In genomic region chr2:118185210-118186109, GRCh38 we compare ENCODE assay signal across 8 cellular contexts.
DNase-seq lines count a peak whose midpoint lies in the region; ATAC-seq and TF ChIP-seq lines count a peak whose summit lies in the region.

No MANE protein-coding gene starts in this region.

- H3K4me2 ChIP-seq in mesendoderm (ENCODE audit: low read length): peak overlapping the region; percentile 80

- CTCF ChIA-PET in activated CD8-positive, alpha-beta memory T cell treated with anti-CD3 and anti-CD28 coated beads, Interleukin-2, amount 10 ng/mL, durations not matched to agents 7 days and 5 days (lab: Charles Lee): interaction anchor here (0.6 to 2.8 kb wide), 8 partner anchors 9 to 670 kb away, joined by 3 to 16 read pairs (median 4); partner anchors contain the start of gene INSIG2

- H4K8ac ChIP-seq in mesendoderm (ENCODE audit: low read depth, low read length): no peak overlapping the region

- H2BK5ac ChIP-seq in mesendoderm (ENCODE audit: low read length): no peak overlapping the region

- H3K4me3 Mint-ChIP-seq in activated CD8-positive, alpha-beta memory T cell treated with anti-CD3 and anti-CD28 coated beads, Interleukin-2, amount 10 ng/mL, durations not matched to agents 7 days and 5 days: peak overlapping the region; percentile 88
- H3K4me3 Mint-ChIP-seq in endodermal cell: peak overlapping the region; percentile 68

- no peaks in the 10 kb centered on the region for H3K9me3 ChIP-seq in endodermal cell (ENCODE audit: control insufficient read depth, low read length)

- peak overlapping the region; percentile 97 for H3K18ac ChIP-seq in mesendoderm (ENCODE audit: low read length)

- H3K27ac ChIP-seq in endodermal cell (ENCODE audit: low read depth, low read length) (peak overlapping the region; percentile 88), mesendoderm (ENCODE audit: low read depth, low read length) (peak overlapping the region; percentile 85)

- H3K4ac ChIP-seq in mesendoderm (ENCODE audit: low read depth, low read length): peak overlapping the region; percentile 58

- peak overlapping the region; percentile 89 for H3K9ac ChIP-seq in endodermal cell (ENCODE audit: extremely low read depth, low read length, poor library complexity, severe bottlenecking)
- H3K9ac ChIP-seq in mesendoderm (ENCODE audit: low read length): peak overlapping the region; percentile 87

- DNase-seq in AML-193 (lab: John Stamatoyannopoulos, UW) (peak; percentile 35 to 56), NCI-H460 (ENCODE audit: extremely low read depth, low read depth) (peak; percentile 16), endodermal cell (peak; percentile 85), mesendoderm (peak; percentile 76)
- peak; percentile 77 for DNase-seq in activated CD8-positive, alpha-beta memory T cell treated with anti-CD3 and anti-CD28 coated beads, Interleukin-2, amount 10 ng/mL, durations not matched to agents 7 days and 5 days
- peak; percentile 26 for DNase-seq in stimulated activated CD8-positive, alpha-beta memory T cell treated with anti-CD3 and anti-CD28 coated beads, Interleukin-15, amount 100 ng/mL, for 24 hours (ENCODE audit: low read depth)

- H3K79me2 ChIP-seq in mesendoderm (ENCODE audit: control insufficient read depth, insufficient read depth, low read length): no peaks in the 10 kb centered on the region

- H3K4me1 ChIP-seq in endodermal cell (ENCODE audit: control insufficient read depth, insufficient read depth, low read length): peaks cover 24% of the 10 kb centered on the region
- peaks cover 10% of the 10 kb centered on the region for H3K4me1 ChIP-seq in mesendoderm (ENCODE audit: control insufficient read depth, low read depth, low read length)

- no peak overlapping the region for H4K5ac ChIP-seq in mesendoderm (ENCODE audit: low read length)

- peaks cover 19% of the 10 kb centered on the region for H3K4me1 Mint-ChIP-seq in activated CD8-positive, alpha-beta memory T cell treated with anti-CD3 and anti-CD28 coated beads, Interleukin-2, amount 10 ng/mL, durations not matched to agents 7 days and 5 days
- H3K4me1 Mint-ChIP-seq in endodermal cell: peaks cover 47% of the 10 kb centered on the region

- 3 to 9% methylated on average over 16 to 29 of the region's 33 CpGs for WGBS in endodermal cell (ENCODE audit: insufficient coverage in 1 of 2, insufficient read length in 1 of 2), 2 experiments
- no CpG with 5 or more reads among the region's 33 CpGs for WGBS in mesendoderm (ENCODE audit: extremely low coverage, insufficient coverage, low lambda C conversion rate)

- no peak overlapping the region for H2AK5ac ChIP-seq in mesendoderm (ENCODE audit: low read length)

- H3K27me3 ChIP-seq in endodermal cell (ENCODE audit: control insufficient read depth, insufficient read depth, low read length, poor library complexity, severe bottlenecking) (no peaks in the 10 kb centered on the region), mesendoderm (ENCODE audit: insufficient read depth, low read length, poor library complexity) (no peaks in the 10 kb centered on the region)

- H2BK120ac ChIP-seq in mesendoderm (ENCODE audit: low read depth, low read length): peak overlapping the region; percentile 33

- H3K36me3 ChIP-seq in endodermal cell (ENCODE audit: control insufficient read depth, insufficient read depth, low read length) (no peaks in the 10 kb centered on the region), mesendoderm (ENCODE audit: control insufficient read depth, insufficient read depth, low read length) (no peaks in the 10 kb centered on the region)

- ATAC-seq in GM18909 (IDR thresholded peaks at IDR 0.05; ENCODE audit: poor library complexity, unreplicated experiment) (peak; percentile 81), HG03139 (IDR thresholded peaks at IDR 0.05; ENCODE audit: unreplicated experiment) (peak; percentile 75)
- ATAC-seq in activated CD8-positive, alpha-beta memory T cell treated with anti-CD3 and anti-CD28 coated beads, Interleukin-2, amount 10 ng/mL, durations not matched to agents 7 days and 5 days: peak; percentile 79

- no peak overlapping the region for H3K23ac ChIP-seq in mesendoderm (ENCODE audit: low read length)

- H3K27ac Mint-ChIP-seq in activated CD8-positive, alpha-beta memory T cell treated with anti-CD3 and anti-CD28 coated beads, Interleukin-2, amount 10 ng/mL, durations not matched to agents 7 days and 5 days: peak overlapping the region; percentile 96
- peak overlapping the region; percentile 90 for H3K27ac Mint-ChIP-seq in endodermal cell

- H3K79me1 ChIP-seq in mesendoderm (ENCODE audit: low read length): no peaks in the 10 kb centered on the region

- TF ChIP-seq CTCF in endodermal cell (conservative IDR thresholded peaks at IDR 0.05): no peak

- no peak overlapping the region for H2BK15ac ChIP-seq in mesendoderm (replicated peaks; ENCODE audit: low read depth)

- no peaks in the 10 kb centered on the region for H3K27me3 Mint-ChIP-seq in activated CD8-positive, alpha-beta memory T cell treated with anti-CD3 and anti-CD28 coated beads, Interleukin-2, amount 10 ng/mL, durations not matched to agents 7 days and 5 days
- H3K27me3 Mint-ChIP-seq in endodermal cell (ENCODE audit: insufficient read depth): no peaks in the 10 kb centered on the region

- H3K4me3 ChIP-seq in endodermal cell (ENCODE audit: low read length) (peak overlapping the region; percentile 88), mesendoderm (ENCODE audit: low read length) (peak overlapping the region; percentile 67)

- H3K36me3 Mint-ChIP-seq in activated CD8-positive, alpha-beta memory T cell treated with anti-CD3 and anti-CD28 coated beads, Interleukin-2, amount 10 ng/mL, durations not matched to agents 7 days and 5 days: peaks cover 2% of the 10 kb centered on the region
- no peaks in the 10 kb centered on the region for H3K36me3 Mint-ChIP-seq in endodermal cell (ENCODE audit: low read depth)

- H3K9me3 Mint-ChIP-seq in activated CD8-positive, alpha-beta memory T cell treated with anti-CD3 and anti-CD28 coated beads, Interleukin-2, amount 10 ng/mL, durations not matched to agents 7 days and 5 days (ENCODE audit: low read depth): no peaks in the 10 kb centered on the region
- no peaks in the 10 kb centered on the region for H3K9me3 Mint-ChIP-seq in endodermal cell

- peak overlapping the region; percentile 91 for H3K56ac ChIP-seq in mesendoderm (ENCODE audit: low read length)

Comparison
In these comparisons a context has a peak if more than half of its experiments do, and no peak if none do; other contexts are left out.
1. Peak in every context shown above with its lines: DNase-seq, ATAC-seq, H3K4me3 ChIP-seq and H3K27ac ChIP-seq.
2. DNase-seq: peak in every context shown above with its lines; median percentile 85 in endodermal cell; 77 in activated CD8-positive, alpha-beta memory T cell treated with anti-CD3 and anti-CD28 coated beads, Interleukin-2, amount 10 ng/mL, durations not matched to agents 7 days and 5 days; 76 in mesendoderm; 46 in AML-193; 26 in stimulated activated CD8-positive, alpha-beta memory T cell treated with anti-CD3 and anti-CD28 coated beads, Interleukin-15, amount 100 ng/mL, for 24 hours; 16 in NCI-H460.